19 cellular contexts compared by ENCODE assay signal in genomic region chr11:94125408-94126120, GRCh38.
"Had no signal": no experiment of that assay in that cellular context is flagged by ENCODE, and none has a peak within 500 bp of the region (broad histone marks: within the 10 kb centered on the region; RNA-seq: fewer than 3 reads in every experiment).

No MANE protein-coding gene starts in this region.

- ATAC-seq: activated T-cell treated with anti-CD3 and anti-CD28 coated beads, Interleukin-2, amount 50 U/mL, for 72 hours; gastroesophageal sphincter; heart left ventricle; left lung had no signal

- DNase-seq: activated CD4-positive, CD25-positive, alpha-beta regulatory T cell treated with anti-CD3 and anti-CD28 coated beads, Interleukin-2, amount 50 U/mL, for 72 hours; activated gamma-delta T cell; activated naive CD8-positive, alpha-beta T cell treated with anti-CD3 and anti-CD28 coated beads, Interleukin-2, amount 10 ng/mL, durations not matched to agents 7 days and 5 days; activated T-cell treated with anti-CD3 and anti-CD28 coated beads, Interleukin-2, amount 50 U/mL, for 72 hours; brain microvascular endothelial cell; central memory CD4-positive, alpha-beta T cell; dorsolateral prefrontal cortex; heart left ventricle; kidney; left lung; mammary epithelial cell had no signal

- H3K36me3 ChIP-seq: brain microvascular endothelial cell, gastroesophageal sphincter, heart left ventricle, left lung, neural progenitor cell, prostate gland, right atrium auricular region, tibial nerve had no signal

- H3K36me3 Mint-ChIP-seq: activated naive CD8-positive, alpha-beta T cell treated with anti-CD3 and anti-CD28 coated beads, Interleukin-2, amount 10 ng/mL, durations not matched to agents 7 days and 5 days; neural progenitor cell had no signal

- H3K9me3 Mint-ChIP-seq: activated T-cell treated with anti-CD3 and anti-CD28 coated beads, Interleukin-2, amount 50 U/mL, for 72 hours; stimulated activated naive CD8-positive, alpha-beta T cell treated with anti-CD3 and anti-CD28 coated beads, Interleukin-15, Interleukin-2, amounts not matched to agents 100 ng/mL and 50 ng/mL, for 24 hours; T-helper 1 cell treated with Interleukin-12 subunit alpha and Interleukin-12 subunit beta and Interleukin-4 antibody, amounts not matched to agents 30 μg/mL and 1 μg/mL, for 36 hours had no signal

- H3K4me3 ChIP-seq: dorsolateral prefrontal cortex, gastroesophageal sphincter, heart left ventricle, left lung, neural progenitor cell, prostate gland, right atrium auricular region, skin epidermis, tibial nerve had no signal

- H3K27me3 ChIP-seq: brain microvascular endothelial cell, dorsolateral prefrontal cortex, gastroesophageal sphincter, heart left ventricle, left lung, neural progenitor cell, right atrium auricular region, tibial nerve had no signal

- H3K9ac ChIP-seq: neural progenitor cell had no signal

- H3K27ac Mint-ChIP-seq: activated naive CD8-positive, alpha-beta T cell treated with anti-CD3 and anti-CD28 coated beads, Interleukin-2, amount 10 ng/mL, durations not matched to agents 7 days and 5 days; activated T-cell treated with anti-CD3 and anti-CD28 coated beads, Interleukin-2, amount 50 U/mL, for 72 hours; neural progenitor cell; stimulated activated naive CD8-positive, alpha-beta T cell treated with anti-CD3 and anti-CD28 coated beads, Interleukin-15, Interleukin-2, amounts not matched to agents 100 ng/mL and 50 ng/mL, for 24 hours; T-helper 1 cell treated with Interleukin-12 subunit alpha and Interleukin-12 subunit beta and Interleukin-4 antibody, amounts not matched to agents 30 μg/mL and 1 μg/mL, for 36 hours had no signal

- H2AFZ ChIP-seq: neural progenitor cell had no signal

- H3K4me2 ChIP-seq: neural progenitor cell had no signal

- H3K9me3 ChIP-seq: gastroesophageal sphincter, heart left ventricle, left lung, prostate gland, right atrium auricular region, tibial nerve had no signal

- H3K27ac ChIP-seq: brain microvascular endothelial cell, dorsolateral prefrontal cortex, gastroesophageal sphincter, heart left ventricle, left lung, neural progenitor cell, prostate gland, right atrium auricular region, skin epidermis, tibial nerve had no signal

- H3K27me3 Mint-ChIP-seq: stimulated activated naive CD8-positive, alpha-beta T cell treated with anti-CD3 and anti-CD28 coated beads, Interleukin-15, Interleukin-2, amounts not matched to agents 100 ng/mL and 50 ng/mL, for 24 hours had no signal

- H3K4me3 Mint-ChIP-seq: activated naive CD8-positive, alpha-beta T cell treated with anti-CD3 and anti-CD28 coated beads, Interleukin-2, amount 10 ng/mL, durations not matched to agents 7 days and 5 days; activated T-cell treated with anti-CD3 and anti-CD28 coated beads, Interleukin-2, amount 50 U/mL, for 72 hours; neural progenitor cell; stimulated activated naive CD8-positive, alpha-beta T cell treated with anti-CD3 and anti-CD28 coated beads, Interleukin-15, Interleukin-2, amounts not matched to agents 100 ng/mL and 50 ng/mL, for 24 hours; T-helper 1 cell treated with Interleukin-12 subunit alpha and Interleukin-12 subunit beta and Interleukin-4 antibody, amounts not matched to agents 30 μg/mL and 1 μg/mL, for 36 hours had no signal
